9 cellular contexts compared by ENCODE assay signal in the genomic region with DNA sequence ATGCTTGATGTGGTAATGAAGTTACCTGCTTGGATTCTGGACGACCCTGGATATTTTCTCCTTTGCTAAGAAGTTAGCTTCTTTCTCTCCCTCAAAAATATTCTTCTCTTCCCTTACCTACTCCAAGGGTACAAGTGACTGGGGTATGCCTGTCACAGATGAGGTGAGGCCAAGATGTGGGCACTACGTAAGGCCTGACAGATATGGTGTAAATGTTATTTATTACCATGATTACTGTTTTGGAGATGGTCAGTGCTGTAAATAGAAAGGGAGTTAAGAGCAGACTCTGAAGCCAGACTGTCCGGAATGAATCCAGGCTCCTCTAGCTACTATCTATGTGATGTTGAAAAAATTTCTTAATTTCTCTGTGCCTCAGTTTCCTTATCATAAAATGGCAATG. TPM values are rescaled to one million over a fixed set of nuclear protein-coding genes. Genes with fewer than 3 reads are reported as not detected.
A peak's percentile ranks its signal among the peaks of the same experiment; 100 is the strongest.
DNase-seq lines count a peak whose midpoint lies in the region; ATAC-seq and TF ChIP-seq lines count a peak whose summit lies in the region.
"Had no signal": no experiment of that assay in that cellular context is flagged by ENCODE, and none has a peak within 500 bp of the region (broad histone marks: within the 10 kb centered on the region; RNA-seq: fewer than 3 reads in every experiment).

No MANE protein-coding gene starts in this region.

- H3K79me2 ChIP-seq in PC-9 (ENCODE audit: low read depth) = peaks cover 36% of the 10 kb centered on the region

- intact Hi-C loops in activated CD4-positive, alpha-beta memory T cell treated with anti-CD3 and anti-CD28 coated beads for 36 hours (cut with micrococcal nuclease) = loop anchor here (5.0 kb wide), 2 partner anchors 153 to 267 kb away; partner anchors contain the start of genes PTBP3 and SNX30
- intact Hi-C loops in PC-9 (cut with micrococcal nuclease; ENCODE audit: unreplicated experiment) = loop anchor here (5.0 to 10.0 kb wide), 2 partner anchors 179 to 373 kb away; no protein-coding TSS in a partner anchor

- H3K36me3 ChIP-seq in PC-9 (ENCODE audit: low read depth) = no peaks in the 10 kb centered on the region

- H3K27me3 Mint-ChIP-seq in activated CD4-positive, alpha-beta memory T cell treated with anti-CD3 and anti-CD28 coated beads for 36 hours = no peaks in the 10 kb centered on the region
- peaks cover 3% of the 10 kb centered on the region for H3K27me3 Mint-ChIP-seq in activated CD4-positive, alpha-beta memory T cell treated with anti-CD3 and anti-CD28 coated beads, Interleukin-2, amount 10 ng/mL, durations not matched to agents 7 days and 5 days
- H3K27me3 Mint-ChIP-seq in stimulated activated naive B cell treated with anti-CD40 and anti-IgM and Interleukin-4, amounts not matched to agents 10 μg/mL and 1 μg/mL and 100 μg/mL, for 72 hours = no peaks in the 10 kb centered on the region

- peak overlapping the region; percentile 90 for H3K4me3 Mint-ChIP-seq in activated CD4-positive, alpha-beta memory T cell treated with anti-CD3 and anti-CD28 coated beads for 36 hours
- H3K4me3 Mint-ChIP-seq in activated CD4-positive, alpha-beta memory T cell treated with anti-CD3 and anti-CD28 coated beads, Interleukin-2, amount 10 ng/mL, durations not matched to agents 7 days and 5 days = no peak overlapping the region
- peak overlapping the region; percentile 97 to 99 for H3K4me3 Mint-ChIP-seq in stimulated activated naive B cell treated with anti-CD40 and anti-IgM and Interleukin-4, amounts not matched to agents 10 μg/mL and 1 μg/mL and 100 μg/mL, for 72 hours

- TF ChIP-seq CTCF in PC-9 (conservative IDR thresholded peaks at IDR 0.05) = no peak
- no peak for TF ChIP-seq CTCF in epithelial cell of esophagus (IDR thresholded peaks at IDR 0.05; ENCODE audit: insufficient read depth, low read depth, low read length, missing control alignments)

- H3K36me3 Mint-ChIP-seq in activated CD4-positive, alpha-beta memory T cell treated with anti-CD3 and anti-CD28 coated beads for 36 hours = peaks cover 3% of the 10 kb centered on the region
- peaks cover 5% of the 10 kb centered on the region for H3K36me3 Mint-ChIP-seq in activated CD4-positive, alpha-beta memory T cell treated with anti-CD3 and anti-CD28 coated beads, Interleukin-2, amount 10 ng/mL, durations not matched to agents 7 days and 5 days (ENCODE audit: low read depth)
- H3K36me3 Mint-ChIP-seq in stimulated activated naive B cell treated with anti-CD40 and anti-IgM and Interleukin-4, amounts not matched to agents 10 μg/mL and 1 μg/mL and 100 μg/mL, for 72 hours = peaks cover 4 to 8% of the 10 kb centered on the region in 2 donors

- H4K20me1 ChIP-seq in PC-9 (ENCODE audit: insufficient read depth) = no peaks in the 10 kb centered on the region

- POLR2A ChIA-PET in activated CD4-positive, alpha-beta memory T cell treated with anti-CD3 and anti-CD28 coated beads for 36 hours (lab: Charles Lee) = interaction anchor here (1.4 to 1.8 kb wide), 4 partner anchors 11 to 233 kb away, joined by 4 to 17 read pairs (median 6); partner anchors contain the start of genes HSDL2, INIP and PTBP3
- POLR2A ChIA-PET in activated CD4-positive, alpha-beta memory T cell treated with anti-CD3 and anti-CD28 coated beads, Interleukin-2, amount 10 ng/mL, durations not matched to agents 7 days and 5 days (lab: Charles Lee) = interaction anchor here (0.8 to 3.4 kb wide), 7 partner anchors 9 to 263 kb away, joined by 3 to 24 read pairs (median 3); partner anchors contain the start of genes HSDL2 and INIP
- POLR2A ChIA-PET in PC-9 (lab: Charles Lee; ENCODE audit: unreplicated experiment) = interaction anchor here (0.7 kb wide), 1 partner anchor 301 kb away, joined by 8 read pairs; no protein-coding TSS in a partner anchor

- peaks cover 22% of the 10 kb centered on the region for H3K4me1 Mint-ChIP-seq in activated CD4-positive, alpha-beta memory T cell treated with anti-CD3 and anti-CD28 coated beads for 36 hours (ENCODE audit: low read depth)
- H3K4me1 Mint-ChIP-seq in activated CD4-positive, alpha-beta memory T cell treated with anti-CD3 and anti-CD28 coated beads, Interleukin-2, amount 10 ng/mL, durations not matched to agents 7 days and 5 days = peaks cover 31% of the 10 kb centered on the region
- peaks cover 14 to 25% of the 10 kb centered on the region in 2 donors for H3K4me1 Mint-ChIP-seq in stimulated activated naive B cell treated with anti-CD40 and anti-IgM and Interleukin-4, amounts not matched to agents 10 μg/mL and 1 μg/mL and 100 μg/mL, for 72 hours

- no peaks in the 10 kb centered on the region for H3K9me3 Mint-ChIP-seq in activated CD4-positive, alpha-beta memory T cell treated with anti-CD3 and anti-CD28 coated beads for 36 hours
- H3K9me3 Mint-ChIP-seq in activated CD4-positive, alpha-beta memory T cell treated with anti-CD3 and anti-CD28 coated beads, Interleukin-2, amount 10 ng/mL, durations not matched to agents 7 days and 5 days = no peaks in the 10 kb centered on the region
- no peaks in the 10 kb centered on the region for H3K9me3 Mint-ChIP-seq in stimulated activated naive B cell treated with anti-CD40 and anti-IgM and Interleukin-4, amounts not matched to agents 10 μg/mL and 1 μg/mL and 100 μg/mL, for 72 hours

- no peak for DNase-seq in activated CD4-positive, alpha-beta memory T cell treated with anti-CD3 and anti-CD28 coated beads for 36 hours
- DNase-seq in activated CD4-positive, alpha-beta memory T cell treated with anti-CD3 and anti-CD28 coated beads, Interleukin-2, amount 10 ng/mL, durations not matched to agents 7 days and 5 days = no peak
- no peak for DNase-seq in PC-9
- no peak for DNase-seq in epithelial cell of esophagus (ENCODE audit: low read depth)
- no peak for DNase-seq in stimulated activated naive B cell treated with anti-CD40 and anti-IgM and Interleukin-4, amounts not matched to agents 10 μg/mL and 1 μg/mL and 100 μg/mL, for 72 hours
- no peak for DNase-seq in OCI-M1 (lab: John Stamatoyannopoulos, UW)
- DNase-seq: MV-4-11 had no signal

- H3K27me3 ChIP-seq in PC-9 (ENCODE audit: insufficient read depth, low read depth) = no peaks in the 10 kb centered on the region

- CTCF ChIA-PET in activated CD4-positive, alpha-beta memory T cell treated with anti-CD3 and anti-CD28 coated beads for 36 hours (lab: Charles Lee) = interaction anchor here (0.9 kb wide), 1 partner anchor 113 kb away, joined by 3 read pairs; no protein-coding TSS in a partner anchor
- CTCF ChIA-PET in activated CD4-positive, alpha-beta memory T cell treated with anti-CD3 and anti-CD28 coated beads, Interleukin-2, amount 10 ng/mL, durations not matched to agents 7 days and 5 days (lab: Charles Lee) = interaction anchor here (0.9 to 1.4 kb wide), 4 partner anchors 15 to 335 kb away, joined by 3 to 6 read pairs (median 4); partner anchors contain the start of gene HSDL2
- CTCF ChIA-PET in PC-9 (lab: Charles Lee) = no interaction called here

- H3K27ac Mint-ChIP-seq in activated CD4-positive, alpha-beta memory T cell treated with anti-CD3 and anti-CD28 coated beads for 36 hours = no peak overlapping the region
- no peak overlapping the region for H3K27ac Mint-ChIP-seq in activated CD4-positive, alpha-beta memory T cell treated with anti-CD3 and anti-CD28 coated beads, Interleukin-2, amount 10 ng/mL, durations not matched to agents 7 days and 5 days
- H3K27ac Mint-ChIP-seq in stimulated activated naive B cell treated with anti-CD40 and anti-IgM and Interleukin-4, amounts not matched to agents 10 μg/mL and 1 μg/mL and 100 μg/mL, for 72 hours = peak overlapping the region; percentile 98

- peak overlapping the region; percentile 98 for H2AFZ ChIP-seq in PC-9

- H3K4me1 ChIP-seq in PC-9 (replicated peaks; ENCODE audit: insufficient read depth) = peaks cover 21% of the 10 kb centered on the region

- no peaks in the 10 kb centered on the region for H3K9me3 ChIP-seq in PC-9 (ENCODE audit: insufficient read depth, low read depth)

- ATAC-seq in stimulated activated naive B cell treated with anti-CD40 and anti-IgM and Interleukin-4, amounts not matched to agents 10 μg/mL and 1 μg/mL and 100 μg/mL, for 72 hours (replicated peaks) = no peak
- no peak for ATAC-seq in GM19395 (IDR thresholded peaks at IDR 0.05; ENCODE audit: unreplicated experiment)
- no peak for ATAC-seq in GM21381 (IDR thresholded peaks at IDR 0.05; ENCODE audit: unreplicated experiment)

- no peaks in the 10 kb centered on the region for H3K9me2 ChIP-seq in PC-9 (ENCODE audit: insufficient read depth)

- H3K4me3 ChIP-seq in PC-9 (peak overlapping the region; percentile 81), epithelial cell of esophagus (ENCODE audit: low read length) (peak overlapping the region; percentile 82)

- no peak overlapping the region for H3K27ac ChIP-seq in PC-9

- no peaks in the 10 kb centered on the region; the same call in 1 of the 2 replicates for H3F3A ChIP-seq in PC-9 (ENCODE audit: insufficient read depth, low read depth)

- peak overlapping the region; percentile 94 for H3K4me2 ChIP-seq in PC-9

- BruUV-seq in PC-9 (replicated peaks; lab: Mats Ljungman, UMichigan) = no TSS peak

RNA-seq across cellular contexts. Expression of gene KIAA1958, which starts 1.1 kb away (rescaled TPM):
- total RNA-seq in activated CD4-positive, alpha-beta memory T cell treated with anti-CD3 and anti-CD28 coated beads for 36 hours = 1 to 10 TPM; 6.1 to 6.5 TPM
- 1 to 10 TPM; 6.9 to 7.4 TPM for total RNA-seq in activated CD4-positive, alpha-beta memory T cell treated with anti-CD3 and anti-CD28 coated beads, Interleukin-2, amount 10 ng/mL, durations not matched to agents 7 days and 5 days
- total RNA-seq in PC-9 (2021) = 19.5 and 19.8 TPM in 2 replicates
